ENCODE assay signal across 2 cellular contexts in the genomic region with DNA sequence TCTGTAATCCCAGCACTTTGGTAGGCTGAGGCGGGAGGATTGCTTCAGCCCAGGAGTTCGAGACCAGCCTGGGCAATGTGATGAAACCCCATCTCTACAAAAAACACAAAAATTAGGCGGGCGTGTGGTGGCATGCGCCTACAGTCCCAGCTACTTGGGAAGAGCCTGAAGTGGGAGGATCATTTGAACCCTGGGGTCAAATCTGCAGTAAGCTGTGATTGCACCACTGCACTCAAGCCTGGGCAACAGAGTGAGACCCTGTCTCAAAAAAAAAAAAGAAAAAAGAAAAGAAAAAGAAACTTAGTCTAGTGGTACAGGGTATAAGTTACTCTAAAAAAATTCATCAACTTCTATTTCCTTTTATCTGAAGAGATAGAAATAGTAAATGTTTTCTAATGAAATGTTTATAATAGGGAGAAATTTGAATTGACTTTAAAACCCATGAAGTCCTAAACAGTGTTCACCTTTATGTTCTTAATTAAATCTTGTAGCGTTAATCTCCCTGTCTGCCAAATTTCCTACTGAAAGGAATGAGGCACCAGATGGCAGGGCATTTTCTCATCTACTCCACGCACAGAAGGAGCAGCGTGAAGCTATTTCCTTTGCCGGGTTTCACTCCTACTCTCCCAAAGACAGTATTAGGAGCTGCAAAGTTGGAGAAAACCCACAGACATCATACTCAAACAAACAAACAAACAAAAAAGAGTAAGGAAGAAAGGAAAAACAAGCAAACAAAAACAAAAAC.
TF ChIP-seq lines count a peak whose summit lies in the region.

No MANE protein-coding gene starts in this region.

TF ChIP-seq in IMR-90, 13 proteins besides CTCF, POLR2A, EP300 and RAD21:
- TF ChIP-seq CEBPB (IDR thresholded peaks at IDR 0.05; ENCODE audit: low read depth, low read length) = no peak
- no peak for TF ChIP-seq CHD1 (IDR thresholded peaks at IDR 0.05; ENCODE audit: low read depth, low read length)
- TF ChIP-seq SMC3 (IDR thresholded peaks at IDR 0.05; ENCODE audit: low read depth, low read length) = no peak
- no peak for TF ChIP-seq MAZ (IDR thresholded peaks at IDR 0.05; ENCODE audit: borderline replicate concordance, low read depth, low read length)
- TF ChIP-seq MAFK (IDR thresholded peaks at IDR 0.05; ENCODE audit: low read depth, low read length) = no peak
- TF ChIP-seq FOS (IDR thresholded peaks at IDR 0.05; ENCODE audit: low read depth, low read length) = no peak
- no peak for TF ChIP-seq MXI1 (IDR thresholded peaks at IDR 0.05; ENCODE audit: borderline replicate concordance, low read depth, low read length)
- TF ChIP-seq RCOR1 (IDR thresholded peaks at IDR 0.05; ENCODE audit: insufficient replicate concordance, low read length) = no peak
- TF ChIP-seq, protein P1, sequence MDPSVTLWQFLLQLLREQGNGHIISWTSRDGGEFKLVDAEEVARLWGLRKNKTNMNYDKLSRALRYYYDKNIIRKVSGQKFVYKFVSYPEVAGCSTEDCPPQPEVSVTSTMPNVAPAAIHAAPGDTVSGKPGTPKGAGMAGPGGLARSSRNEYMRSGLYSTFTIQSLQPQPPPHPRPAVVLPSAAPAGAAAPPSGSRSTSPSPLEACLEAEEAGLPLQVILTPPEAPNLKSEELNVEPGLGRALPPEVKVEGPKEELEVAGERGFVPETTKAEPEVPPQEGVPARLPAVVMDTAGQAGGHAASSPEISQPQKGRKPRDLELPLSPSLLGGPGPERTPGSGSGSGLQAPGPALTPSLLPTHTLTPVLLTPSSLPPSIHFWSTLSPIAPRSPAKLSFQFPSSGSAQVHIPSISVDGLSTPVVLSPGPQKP (IDR thresholded peaks at IDR 0.05; ENCODE audit: borderline replicate concordance, low read depth, low read length) = no peak
- no peak for TF ChIP-seq NFE2L2 (IDR thresholded peaks at IDR 0.05; ENCODE audit: low read depth, low read length)
- TF ChIP-seq BHLHE40 (IDR thresholded peaks at IDR 0.05; ENCODE audit: low read depth, low read length) = no peak
- TF ChIP-seq, protein P2, sequence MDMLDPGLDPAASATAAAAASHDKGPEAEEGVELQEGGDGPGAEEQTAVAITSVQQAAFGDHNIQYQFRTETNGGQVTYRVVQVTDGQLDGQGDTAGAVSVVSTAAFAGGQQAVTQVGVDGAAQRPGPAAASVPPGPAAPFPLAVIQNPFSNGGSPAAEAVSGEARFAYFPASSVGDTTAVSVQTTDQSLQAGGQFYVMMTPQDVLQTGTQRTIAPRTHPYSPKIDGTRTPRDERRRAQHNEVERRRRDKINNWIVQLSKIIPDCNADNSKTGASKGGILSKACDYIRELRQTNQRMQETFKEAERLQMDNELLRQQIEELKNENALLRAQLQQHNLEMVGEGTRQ (IDR thresholded peaks at IDR 0.05; ENCODE audit: low read depth, low read length) = no peak
- no peak for TF ChIP-seq RFX5 (IDR thresholded peaks at IDR 0.05; ENCODE audit: low read depth, low read length)

TF ChIP-seq in WTC11, 78 proteins besides CTCF, POLR2A, EP300 and RAD21:
- TF ChIP-seq ZNF121 (CRISPR knock-in tag; IDR thresholded peaks at IDR 0.05) (0 out of 2 replicates have a peak, but pooled peaks have one; percentile 11), ATF1 (CRISPR knock-in tag; IDR thresholded peaks at IDR 0.05) (no peak)
TF ChIP-seq in WTC11: peak in this region for 1.
